ENCODE assay signal across 11 cellular contexts in the genomic region with DNA sequence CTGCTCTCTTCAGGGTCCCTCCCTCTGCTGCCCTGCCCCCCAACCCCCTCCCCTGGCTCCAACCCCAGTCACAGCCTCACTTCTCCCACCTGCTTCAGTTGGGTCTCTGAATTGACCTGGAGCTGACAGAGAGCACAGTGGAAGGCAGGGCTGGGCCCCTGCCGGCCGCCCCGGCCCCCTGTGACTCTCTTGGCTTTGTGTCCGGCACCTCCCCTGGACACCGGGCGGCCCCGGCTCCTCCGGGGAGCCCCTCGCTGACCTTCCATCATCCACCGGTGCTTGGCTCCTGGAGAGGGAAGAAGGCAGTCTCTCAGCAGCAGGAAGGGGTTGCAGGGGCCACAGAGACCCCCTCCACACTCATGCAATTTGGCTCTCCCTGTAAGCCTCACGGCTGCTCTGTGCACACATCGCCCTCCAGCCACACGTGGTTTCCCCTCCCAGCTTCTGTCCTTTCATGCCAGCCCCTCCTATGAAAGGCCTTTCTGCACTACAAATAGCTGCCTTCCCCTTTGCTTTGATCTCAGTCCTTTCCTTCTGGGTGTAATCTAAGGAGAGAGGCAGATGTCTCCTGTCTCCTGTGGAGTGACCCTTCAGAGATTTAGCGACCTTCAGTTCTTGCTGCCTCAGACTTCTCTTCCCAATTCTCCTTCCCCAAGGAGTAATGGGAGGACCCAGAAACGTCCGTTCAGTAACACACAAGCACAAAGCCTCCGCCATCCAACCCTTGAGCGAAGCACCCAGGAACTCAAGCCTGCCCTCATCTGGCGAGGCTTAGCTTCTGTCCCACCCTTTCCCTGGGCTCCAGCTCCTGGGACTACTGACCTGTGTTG. TPM values are rescaled to one million over a fixed set of nuclear protein-coding genes. Genes with fewer than 3 reads are reported as not detected.
DNase-seq lines count a peak whose midpoint lies in the region; ATAC-seq and TF ChIP-seq lines count a peak whose summit lies in the region.
"Had no signal": no experiment of that assay in that cellular context is flagged by ENCODE, and none has a peak within 500 bp of the region (broad histone marks: within the 10 kb centered on the region; RNA-seq: fewer than 3 reads in every experiment).

No MANE protein-coding gene starts in this region.

- H3K27ac ChIP-seq in HCT116 (ENCODE audit: low read depth, low read length) (no peak overlapping the region), adrenal gland (no peak overlapping the region)

- no peaks in the 10 kb centered on the region for H3K27me3 ChIP-seq in HCT116 (ENCODE audit: insufficient read depth, low read length)
- H3K27me3 ChIP-seq in adrenal gland: no peaks in the 10 kb centered on the region

- 0 out of 2 replicates have a peak overlapping the region, but pooled peaks have one; percentile 13 for H3K4me2 ChIP-seq in HCT116 (ENCODE audit: low read length)

- H3K36me3 Mint-ChIP-seq in T-helper 17 cell (ENCODE audit: low read depth): peaks cover 2% of the 10 kb centered on the region

- no peak overlapping the region for H3K4me3 Mint-ChIP-seq in T-helper 17 cell

- TF ChIP-seq RAD21 in HCT116 (IDR thresholded peaks at IDR 0.05; ENCODE audit: low read depth): peak; percentile 36

- WGBS in adrenal gland, 4 donors: 58 to 67% (median 60%) methylated on average over 9 to 19 of the region's 19 CpGs

- RAD21 ChIA-PET in HCT116 (lab: Charles Lee; ENCODE audit: low non-redundant PET in 1 of 2, low total read pairs in 2 of 2, uncharacterized antibody in 2 of 2, unreplicated experiment in 2 of 2): interaction anchor here in 1 of 2 experiments (0.5 kb wide), 1 partner anchor 120 kb away, joined by 3 read pairs; no protein-coding TSS in a partner anchor

- H3K9me3 ChIP-seq in HCT116 (ENCODE audit: control insufficient read depth in 1 of 2, insufficient read depth in 1 of 2, low read depth in 1 of 2, low read length in 2 of 2) (no peaks in the 10 kb centered on the region), T-helper 17 cell (ENCODE audit: control insufficient read depth, low read length, poor library complexity, severe bottlenecking) (no peaks in the 10 kb centered on the region), adrenal gland (replicated peaks in 1 of 3) (no peaks in the 10 kb centered on the region)

- no peaks in the 10 kb centered on the region for H3K9me2 ChIP-seq in HCT116 (ENCODE audit: insufficient read depth)

- peaks cover 15 to 32% of the 10 kb centered on the region in 2 experiments for H3K4me1 ChIP-seq in HCT116 (ENCODE audit: control insufficient read depth in 1 of 2, insufficient read depth in 2 of 2, low read length in 2 of 2)
- peaks cover 3 to 16% of the 10 kb centered on the region in 2 donors for H3K4me1 ChIP-seq in adrenal gland (replicated peaks in 1 of 2)

- POLR2A ChIA-PET in HCT116 (lab: Charles Lee): interaction anchor here (0.8 to 1.5 kb wide), 4 partner anchors 8 to 12 kb away, joined by 3 to 6 read pairs (median 3); a partner anchor contains a TSS

- no peak overlapping the region for H3K4me3 ChIP-seq in AG10803 (ENCODE audit: low read length)
- H3K4me3 ChIP-seq in HCT116 (replicated peaks in 1 of 2; ENCODE audit: low read depth in 1 of 2, low read length in 2 of 2): no peak overlapping the region
- H3K4me3 ChIP-seq in adrenal gland: no peak overlapping the region

- DNase-seq in AG10803 (ENCODE audit: low read depth) (no peak), HCT116 (ENCODE audit: low read depth, low spot score) (peak; percentile 39), T-helper 17 cell (no peak), iPS-NIHi7 (ENCODE audit: extremely low spot score) (peak; percentile 84), adrenal gland (no peak), anterior cingulate cortex (lab: John Stamatoyannopoulos, UW) (no peak), NCI-H748 treated with DMSO at 0.1 percent for 48 hours (lab: John Stamatoyannopoulos, UW) (no peak)
- DNase-seq: activated CD4-positive, alpha-beta T cell treated with anti-CD3 and anti-CD28 coated beads for 1 hour; NCI-H510A; occipital lobe had no signal

- H3K27ac Mint-ChIP-seq in T-helper 17 cell: peak overlapping the region; percentile 75

- intact Hi-C loops in HCT116 (cut with micrococcal nuclease) (loop anchor here (10.0 kb wide), 1 partner anchor 497 kb away; no protein-coding TSS in a partner anchor), adrenal gland (cut with DNase I) (loop anchor here (5.0 kb wide), 2 partner anchors 84 to 89 kb away; a partner anchor contains a TSS)

- peak; percentile 20; the same call in 1 of the 2 replicates for TF ChIP-seq CTCF in AG10803 (conservative IDR thresholded peaks at IDR 0.05; ENCODE audit: low read length)
- peak; percentile 47 to 68 (median 56); a peak in 5 of 6 replicates for TF ChIP-seq CTCF in HCT116 (IDR thresholded peaks at IDR 0.05 in 2 of 3, conservative IDR thresholded peaks at IDR 0.05 in 1 of 3; ENCODE audit: borderline replicate concordance in 1 of 3, insufficient read depth in 1 of 3, low read depth in 2 of 3, low read length in 2 of 3)
- no peak for TF ChIP-seq CTCF in adrenal gland (IDR thresholded peaks at IDR 0.05)

- no peak overlapping the region for H3K9ac ChIP-seq in HCT116 (ENCODE audit: low read length)

- peaks cover 7% of the 10 kb centered on the region for H3K4me1 Mint-ChIP-seq in T-helper 17 cell

- BruUV-seq in HCT116 (replicated peaks; lab: Mats Ljungman, UMichigan): no TSS peak

- H4K20me1 ChIP-seq in HCT116 (ENCODE audit: insufficient read depth): no peaks in the 10 kb centered on the region

- TF ChIP-seq POLR2A in HCT116 (IDR thresholded peaks at IDR 0.05; ENCODE audit: borderline replicate concordance, extremely low read depth, insufficient read depth, insufficient read length) (no peak), adrenal gland (IDR thresholded peaks at IDR 0.05) (no peak)

- no peak overlapping the region for H2AFZ ChIP-seq in HCT116 (ENCODE audit: low read depth, low read length, poor library complexity, severe bottlenecking)

- CTCF ChIA-PET in HCT116 (lab: Charles Lee): interaction anchor here (0.9 to 3.7 kb wide), 7 partner anchors 10 to 194 kb away, joined by 3 to 16 read pairs (median 4); a partner anchor contains a TSS

- H3K36me3 ChIP-seq in HCT116 (ENCODE audit: control insufficient read depth in 1 of 2, insufficient read depth in 2 of 2, low read length in 2 of 2): peaks cover 7 to 9% of the 10 kb centered on the region in 2 experiments; a peak in 2 of 4 replicates
- peaks cover 0 to 12% of the 10 kb centered on the region in 2 donors for H3K36me3 ChIP-seq in adrenal gland (replicated peaks in 1 of 2)

- peak; percentile 77 for ATAC-seq in HCT116
- ATAC-seq in T-helper 17 cell: no peak
- ATAC-seq in HG03432 (IDR thresholded peaks at IDR 0.05; ENCODE audit: unreplicated experiment): no peak

- H3K79me2 ChIP-seq in HCT116 (ENCODE audit: insufficient read depth, low read length): no peaks in the 10 kb centered on the region

- peaks cover 8% of the 10 kb centered on the region for H3K27me3 Mint-ChIP-seq in T-helper 17 cell

TF ChIP-seq in HCT116, 20 proteins besides CTCF, POLR2A, EP300 and RAD21:
- TF ChIP-seq EZH2phosphoT487 (IDR thresholded peaks at IDR 0.05; ENCODE audit: borderline replicate concordance) (no peak), TCF7L2 (IDR thresholded peaks at IDR 0.05; ENCODE audit: borderline replicate concordance, extremely low read depth, insufficient read depth, insufficient read length) (peak; percentile 17)
TF ChIP-seq in HCT116: peak in this region for 1.

RNA-seq across cellular contexts. Expression of a gene that starts 8.3 kb away (rescaled TPM):
- total RNA-seq in HCT116 (2021; ENCODE audit: unreplicated experiment) (26.4 TPM), T-helper 17 cell (10 to 100 TPM; 14.3 to 15.6 TPM), adrenal gland (10 to 100 TPM; 22.9 to 38.8 (median 25.9) TPM)
- polyA plus RNA-seq in HCT116 (2012): 29.2 and 32.0 TPM in 2 replicates
- polyA plus RNA-seq in adrenal gland: 10 to 100 TPM; 23.1 to 31.9 (median 31.4) TPM

RNA-seq across cellular contexts. Expression of a gene that starts 10.9 kb away (rescaled TPM):
- total RNA-seq in HCT116 (2021; ENCODE audit: unreplicated experiment) (113 TPM), T-helper 17 cell (100 to 1,000 TPM; 113 to 124 TPM), adrenal gland (10 to 100 TPM; 44.4 to 94.5 (median 65.7) TPM)
- 85.1 and 91.0 TPM in 2 replicates for polyA plus RNA-seq in HCT116 (2012)
- 100 to 1,000 TPM; 102 to 148 (median 134) TPM for polyA plus RNA-seq in adrenal gland

RNA-seq across cellular contexts. Expression of a gene that starts 22.2 kb away (rescaled TPM):
- total RNA-seq in HCT116 (2021; ENCODE audit: unreplicated experiment) (2.3 TPM), T-helper 17 cell (under 1 TPM; 0.65 to 0.85 TPM), adrenal gland (1 to 10 TPM in 1 of 8 donors, under 1 TPM in 7; 0.14 to 1.1 (median 0.60) TPM)
- 1.9 and 2.1 TPM in 2 replicates for polyA plus RNA-seq in HCT116 (2012)
- under 1 TPM; 0.20 to 0.72 (median 0.34) TPM for polyA plus RNA-seq in adrenal gland

Comparison
In these comparisons a context has a peak if more than half of its experiments do, and no peak if none do; other contexts are left out.
1. DNase-seq: peak in HCT116 (single experiment) and iPS-NIHi7 (single experiment); none in AG10803 (single experiment), T-helper 17 cell (0 of 3), adrenal gland (0 of 7), anterior cingulate cortex (0 of 58) and NCI-H748 treated with DMSO at 0.1 percent for 48 hours (single experiment).
2. CTCF ChIP-seq: peak in AG10803 (single experiment) and HCT116 (3 of 3); none in adrenal gland (0 of 6).